16 cellular contexts compared by ENCODE assay signal in the genomic region with DNA sequence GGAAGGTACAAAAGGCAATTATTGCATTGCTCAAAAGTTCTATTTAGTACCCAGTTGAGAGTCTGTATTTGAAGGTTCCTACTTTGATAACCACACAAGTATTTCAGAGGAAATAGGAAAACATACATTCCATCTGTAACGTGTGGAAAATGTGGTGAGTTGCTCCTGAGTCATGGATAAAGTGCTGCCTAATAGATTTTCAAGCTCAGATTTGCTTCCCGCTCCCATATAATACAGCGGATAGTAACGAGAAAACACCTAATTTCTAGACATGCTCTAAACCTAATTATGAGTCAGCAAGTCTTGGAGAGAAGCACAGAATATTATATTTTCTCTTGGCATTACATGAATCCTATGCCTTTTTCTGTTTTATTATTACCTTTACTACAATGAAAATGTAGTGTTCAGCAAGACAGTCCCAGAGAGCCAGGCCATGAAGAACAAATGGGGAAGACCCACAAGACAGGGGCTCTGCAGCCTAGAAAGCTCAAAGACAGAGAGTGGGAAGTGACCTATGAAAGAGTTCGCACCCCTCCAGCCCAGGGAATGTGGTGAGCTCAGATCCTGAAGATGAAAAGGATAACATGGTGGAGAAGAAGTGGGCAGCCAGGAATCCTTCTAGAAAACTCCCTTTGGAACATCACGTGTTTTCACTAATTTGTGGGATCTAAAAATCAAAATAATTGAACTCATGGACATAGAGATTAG.
DNase-seq lines count a peak whose midpoint lies in the region; ATAC-seq and TF ChIP-seq lines count a peak whose summit lies in the region.
"Had no signal": no experiment of that assay in that cellular context is flagged by ENCODE, and none has a peak within 500 bp of the region (broad histone marks: within the 10 kb centered on the region; RNA-seq: fewer than 3 reads in every experiment).

No MANE protein-coding gene starts in this region.

- peak overlapping the region; percentile 93 for H3K27ac ChIP-seq in ACC112 (ENCODE audit: low read depth, low read length)
- H3K27ac ChIP-seq in IMR-90 (ENCODE audit: insufficient read depth, low read length) = peak overlapping the region; percentile 86
- peak overlapping the region; percentile 58 to 76 for H3K27ac ChIP-seq in liver (ENCODE audit: low read depth in 1 of 2, low read length in 2 of 2)
- H3K27ac ChIP-seq in MM.1S (ENCODE audit: low read length) = no peak overlapping the region
- H3K27ac ChIP-seq: cardiac muscle cell, HL-60, SK-N-MC had no signal

- H2BK5ac ChIP-seq in IMR-90 (ENCODE audit: low read depth, low read length, poor library complexity, severe bottlenecking) = peak overlapping the region; percentile 76

- peak overlapping the region; percentile 76 for H4K91ac ChIP-seq in IMR-90 (ENCODE audit: insufficient read depth, low read depth, low read length)

- H3K27me3 ChIP-seq in ACC112 (ENCODE audit: insufficient read depth, low read length) (no peaks in the 10 kb centered on the region), IMR-90 (ENCODE audit: control insufficient read depth, insufficient read depth, low read length) (no peaks in the 10 kb centered on the region), liver (ENCODE audit: control insufficient read depth in 4 of 4, insufficient read depth in 4 of 4, low read length in 3 of 4) (no peaks in the 10 kb centered on the region), MM.1S (replicated peaks; ENCODE audit: insufficient read depth, low read length) (no peaks in the 10 kb centered on the region)
- H3K27me3 ChIP-seq: cardiac muscle cell had no signal

- H3K9ac ChIP-seq in IMR-90 (ENCODE audit: low read depth, low read length) (no peak overlapping the region), liver (ENCODE audit: low read depth in 1 of 2, low read length in 2 of 2) (no peak overlapping the region), MM.1S (ENCODE audit: low read length) (no peak overlapping the region)

- CTCF ChIA-PET in IMR-90 (lab: Yijun Ruan, JAX) = interaction anchor here (1.2 to 1.4 kb wide), 2 partner anchors 15 to 374 kb away, joined by 3 to 4 read pairs; no protein-coding TSS in a partner anchor

- intact Hi-C loops in IMR-90 (cut with micrococcal nuclease) = no loop called here

- 83% methylated on average over 1 of the region's 6 CpGs; no CpG with 5 or more reads in 1 of the 2 experiments for WGBS in IMR-90 (ENCODE audit: extremely low coverage in 2 of 2, insufficient read length in 1 of 2), 2 experiments
- WGBS in liver = 94% methylated on average over 6 of the region's 6 CpGs

- H2AK9ac ChIP-seq in IMR-90 (replicated peaks; ENCODE audit: low read depth, low read length, poor library complexity) = no peak overlapping the region

- no peaks in the 10 kb centered on the region for H3K9me2 ChIP-seq in MM.1S (replicated peaks; ENCODE audit: insufficient read depth, low read length)

- H3K18ac ChIP-seq in IMR-90 (ENCODE audit: low read depth, low read length) = peak overlapping the region; percentile 91

- dilution Hi-C loops in IMR-90 (cut with HindIII; ENCODE audit: low sequenced_read_pairs, unreplicated experiment) = no loop called here

- peak overlapping the region; percentile 35; the same call in 1 of the 2 replicates for H3K56ac ChIP-seq in IMR-90 (ENCODE audit: extremely low read depth, insufficient read depth, low read length)

- H2AK5ac ChIP-seq in IMR-90 (ENCODE audit: low read depth, low read length) = peak overlapping the region; percentile 61; the same call in 1 of the 2 replicates

- POLR2A ChIA-PET in IMR-90 (lab: Charles Lee; ENCODE audit: unreplicated experiment) = no interaction called here

- peaks cover 61 to 82% of the 10 kb centered on the region in 2 experiments for H3K79me1 ChIP-seq in IMR-90 (ENCODE audit: low read depth in 1 of 2, low read length in 2 of 2)

- peak overlapping the region in 1 of 2 experiments; percentile 41; a peak in 2 of 4 replicates for H4K8ac ChIP-seq in IMR-90 (ENCODE audit: low read depth in 2 of 2, low read length in 2 of 2)

- TF ChIP-seq CTCF in IMR-90 (conservative IDR thresholded peaks at IDR 0.05; ENCODE audit: low read depth, low read length) = no peak
- TF ChIP-seq CTCF in liver (IDR thresholded peaks at IDR 0.05; ENCODE audit: low read depth, low read length, missing input control) = no peak
- TF ChIP-seq CTCF in MM.1S (IDR thresholded peaks at IDR 0.05; ENCODE audit: low read length) = no peak

- H4K5ac ChIP-seq in IMR-90 (ENCODE audit: low read depth, low read length) = peak overlapping the region; percentile 75; the same call in 1 of the 2 replicates

- peaks cover 15% of the 10 kb centered on the region for H4K20me1 ChIP-seq in IMR-90 (ENCODE audit: insufficient read depth, low read length)
- no peaks in the 10 kb centered on the region for H4K20me1 ChIP-seq in MM.1S (ENCODE audit: insufficient read depth, low read length)

- no TSS peak for BruUV-seq in IMR-90 (replicated peaks; lab: Mats Ljungman, UMichigan)

- no peak overlapping the region for H3K4me3 ChIP-seq in ACC112 (ENCODE audit: low read depth, low read length)
- H3K4me3 ChIP-seq in IMR-90 (ENCODE audit: insufficient read depth, low read depth, low read length) = no peak overlapping the region
- no peak overlapping the region for H3K4me3 ChIP-seq in liver (ENCODE audit: low read depth in 1 of 3, low read length in 3 of 3)
- H3K4me3 ChIP-seq in MM.1S (ENCODE audit: low read length) = no peak overlapping the region
- H3K4me3 ChIP-seq: cardiac muscle cell, mucosa of descending colon, SK-N-MC had no signal

- TF ChIP-seq POLR2A in IMR-90 (IDR thresholded peaks at IDR 0.05; ENCODE audit: low read depth, low read length) = no peak

- H3K36me3 ChIP-seq in ACC112 (ENCODE audit: insufficient read depth, low read length) (peaks cover 33% of the 10 kb centered on the region), IMR-90 (ENCODE audit: control insufficient read depth, insufficient read depth, low read length) (peaks cover 33% of the 10 kb centered on the region), liver (ENCODE audit: control insufficient read depth in 4 of 4, insufficient read depth in 3 of 4, low read depth in 1 of 4, low read length in 3 of 4) (peaks cover 0 to 7% (median 0%) of the 10 kb centered on the region in 4 donors), MM.1S (replicated peaks; ENCODE audit: insufficient read depth, low read length) (no peaks in the 10 kb centered on the region)

- peaks cover 31% of the 10 kb centered on the region for H3K9me1 ChIP-seq in IMR-90 (ENCODE audit: insufficient read depth, low read length)

- H2BK15ac ChIP-seq in IMR-90 (ENCODE audit: low read depth, low read length) = peak overlapping the region; percentile 50; the same call in 2 of the 3 replicates

- no peaks in the 10 kb centered on the region for H3K9me3 ChIP-seq in IMR-90 (ENCODE audit: control insufficient read depth, insufficient read depth, low read length)
- no peaks in the 10 kb centered on the region for H3K9me3 ChIP-seq in liver (ENCODE audit: control insufficient read depth in 4 of 4, low read length in 3 of 4)
- H3K9me3 ChIP-seq in MM.1S (replicated peaks; ENCODE audit: insufficient read depth, low read length) = no peaks in the 10 kb centered on the region
- H3K9me3 ChIP-seq: mucosa of descending colon had no signal

- H3K4me2 ChIP-seq in IMR-90 (ENCODE audit: low read depth, low read length) = peak overlapping the region; percentile 57; the same call in 1 of the 2 replicates
- H3K4me2 ChIP-seq in MM.1S (ENCODE audit: low read depth, low read length) = no peak overlapping the region

- in situ Hi-C loops in IMR-90 (cut with MboI; ENCODE audit: low sequenced_read_pairs) = no loop called here

- H3F3A ChIP-seq in MM.1S (ENCODE audit: insufficient read depth, low read length) = no peaks in the 10 kb centered on the region

- peak overlapping the region; percentile 80 for H3K4ac ChIP-seq in IMR-90 (ENCODE audit: low read depth, low read length)

- no peak overlapping the region for H2AFZ ChIP-seq in ACC112 (ENCODE audit: low read length, unreplicated experiment)
- H2AFZ ChIP-seq in IMR-90 (replicated peaks; ENCODE audit: low read length, poor library complexity) = no peak overlapping the region
- no peak overlapping the region for H2AFZ ChIP-seq in MM.1S (ENCODE audit: low read length)

- 0 out of 2 replicates have a peak, but pooled peaks have one; percentile 14 for TF ChIP-seq RAD21 in IMR-90 (IDR thresholded peaks at IDR 0.05; ENCODE audit: low read length)
- TF ChIP-seq RAD21 in liver (IDR thresholded peaks at IDR 0.05) = no peak

- H3K79me2 ChIP-seq in ACC112 (ENCODE audit: control insufficient read depth, insufficient read depth, low read length, unreplicated experiment) (peaks cover 67% of the 10 kb centered on the region), MM.1S (ENCODE audit: low read length) (no peaks in the 10 kb centered on the region)

- peak overlapping the region; percentile 74; the same call in 1 of the 2 replicates for H2BK20ac ChIP-seq in IMR-90 (ENCODE audit: low read depth, low read length)

- ATAC-seq in IMR-90 (ENCODE audit: low read depth) = peak; percentile 82
- no peak for ATAC-seq in HG02840 (IDR thresholded peaks at IDR 0.05; ENCODE audit: low FRiP score, unreplicated experiment)
- ATAC-seq: mucosa of descending colon had no signal

- DNase-seq in IMR-90 (peak; percentile 93), dedifferentiated amniotic fluid mesenchymal stem cell (ENCODE audit: extremely low spot score) (peak; percentile 38), NCI-H187 treated with DMSO at 0.1 percent for 48 hours (lab: John Stamatoyannopoulos, UW) (no peak), LoVo (ENCODE audit: low spot score) (no peak), MM.1S (no peak)
- DNase-seq: activated CD4-positive, CD25-positive, alpha-beta regulatory T cell; activated T-cell treated with anti-CD3 and anti-CD28 coated beads, Interleukin-2, amount 50 U/mL, for 1 hour; DMS79 treated with DMSO at 0.1 percent for 48 hours; mucosa of descending colon; NCI-H748 treated with DMSO at 0.1 percent for 48 hours had no signal

- H3K4me1 ChIP-seq in ACC112 (ENCODE audit: control insufficient read depth, insufficient read depth, low read length, unreplicated experiment) (peaks cover 41% of the 10 kb centered on the region), IMR-90 (ENCODE audit: control insufficient read depth, insufficient read depth, low read length) (peaks cover 17% of the 10 kb centered on the region), liver (ENCODE audit: control insufficient read depth in 4 of 4, insufficient read depth in 4 of 4, low read length in 3 of 4) (peaks cover 6 to 27% (median 23%) of the 10 kb centered on the region in 4 donors), MM.1S (ENCODE audit: low read length) (no peaks in the 10 kb centered on the region)

- peak overlapping the region; percentile 46 for H2BK120ac ChIP-seq in IMR-90 (ENCODE audit: low read depth, low read length)

- peak overlapping the region; percentile 48 for H3K23ac ChIP-seq in IMR-90 (ENCODE audit: low read depth, low read length)

- H3K14ac ChIP-seq in IMR-90 (replicated peaks; ENCODE audit: low read depth, low read length) = peak overlapping the region; percentile 82

TF ChIP-seq in IMR-90, 13 proteins besides CTCF, POLR2A, EP300 and RAD21 (continues in another document):
- TF ChIP-seq SMC3 (IDR thresholded peaks at IDR 0.05; ENCODE audit: low read depth, low read length) (no peak), CEBPB (IDR thresholded peaks at IDR 0.05; ENCODE audit: low read depth, low read length) (peak; percentile 16; the same call in 1 of the 2 replicates)

Comparison
In these comparisons a context has a peak if more than half of its experiments do, and no peak if none do; other contexts are left out.
1. DNase-seq: peak in IMR-90 (single experiment) and dedifferentiated amniotic fluid mesenchymal stem cell (single experiment); none in NCI-H187 treated with DMSO at 0.1 percent for 48 hours (single experiment), LoVo (single experiment) and MM.1S (single experiment).